In genomic region chr7:135183478-135183877, GRCh38 we compare ENCODE assay signal across 34 cellular contexts. TPM values are rescaled to one million over a fixed set of nuclear protein-coding genes. Genes with fewer than 3 reads are reported as not detected.
"Had no signal": no experiment of that assay in that cellular context is flagged by ENCODE, and none has a peak within 500 bp of the region (broad histone marks: within the 10 kb centered on the region; RNA-seq: fewer than 3 reads in every experiment).

No MANE protein-coding gene starts in this region.

- H3K27ac Mint-ChIP-seq: dendritic cell treated with granulocyte-macrophage colony-stimulating factor and Interleukin-4, amounts not matched to agents 40 ng/mL and 50 ng/mL, for 4 days; endodermal cell; mesothelial cell of epicardium; natural killer cell treated with Interleukin-12 subunit alpha and Interleukin-12 subunit beta and Interleukin-15 and Interleukin-18, amount 100 ng/mL, for 72 hours; neural progenitor cell; stimulated activated effector memory CD8-positive, alpha-beta T cell treated with anti-CD3 and anti-CD28 coated beads, Interleukin-12 subunit alpha, Interleukin-12 subunit beta, amount 100 ng/mL, for 72 hours; stimulated activated naive CD8-positive, alpha-beta T cell treated with anti-CD3 and anti-CD28 coated beads, Interleukin-15, Interleukin-2, amounts not matched to agents 100 ng/mL and 50 ng/mL, for 24 hours had no signal

- H3K27me3 Mint-ChIP-seq: dendritic cell treated with granulocyte-macrophage colony-stimulating factor and Interleukin-4, amounts not matched to agents 40 ng/mL and 50 ng/mL, for 4 days; naive B cell; natural killer cell treated with Interleukin-12 subunit alpha and Interleukin-12 subunit beta and Interleukin-15 and Interleukin-18, amount 100 ng/mL, for 72 hours; stimulated activated naive CD8-positive, alpha-beta T cell treated with anti-CD3 and anti-CD28 coated beads, Interleukin-15, Interleukin-2, amounts not matched to agents 100 ng/mL and 50 ng/mL, for 24 hours had no signal

- DNase-seq: colonic mucosa; effector CD8-positive, alpha-beta T cell; endodermal cell; foreskin keratinocyte; heart right ventricle; hippocampal formation; left cardiac atrium; left lung; mesenchymal stem cell; mucosa of descending colon; naive B cell; stimulated activated CD4-positive, alpha-beta T cell treated with anti-CD3 and anti-CD28 coated beads, Interleukin-2, amount 100 ng/mL, for 24 hours; stimulated activated CD4-positive, alpha-beta T cell treated with anti-CD3 and anti-CD28 coated beads, Interleukin-4, amount 100 ng/mL, for 24 hours; transverse colon had no signal

- H3K4me3 Mint-ChIP-seq: dendritic cell treated with granulocyte-macrophage colony-stimulating factor and Interleukin-4, amounts not matched to agents 40 ng/mL and 50 ng/mL, for 4 days; endodermal cell; mesothelial cell of epicardium; natural killer cell treated with Interleukin-12 subunit alpha and Interleukin-12 subunit beta and Interleukin-15 and Interleukin-18, amount 100 ng/mL, for 72 hours; neural progenitor cell; stimulated activated effector memory CD8-positive, alpha-beta T cell treated with anti-CD3 and anti-CD28 coated beads, Interleukin-12 subunit alpha, Interleukin-12 subunit beta, amount 100 ng/mL, for 72 hours; stimulated activated naive CD8-positive, alpha-beta T cell treated with anti-CD3 and anti-CD28 coated beads, Interleukin-15, Interleukin-2, amounts not matched to agents 100 ng/mL and 50 ng/mL, for 24 hours had no signal

- H3K4me1 Mint-ChIP-seq: endodermal cell, mesothelial cell of epicardium, neural progenitor cell had no signal

- ATAC-seq: foreskin keratinocyte; gastroesophageal sphincter; heart right ventricle; left cardiac atrium; left lung; mucosa of descending colon; natural killer cell treated with Interleukin-12 subunit alpha and Interleukin-12 subunit beta and Interleukin-15 and Interleukin-18, amount 100 ng/mL, for 72 hours; sciatic nerve; stimulated activated effector memory CD8-positive, alpha-beta T cell treated with anti-CD3 and anti-CD28 coated beads, Interleukin-12 subunit alpha, Interleukin-12 subunit beta, amount 100 ng/mL, for 72 hours had no signal

RNA-seq across cellular contexts. Expression of gene TMEM140, which starts 35.6 kb away (rescaled TPM):
- total RNA-seq: endodermal cell, foreskin keratinocyte, smooth muscle cell had no signal

RNA-seq across cellular contexts. Expression of gene STRA8, which starts 50.2 kb away (rescaled TPM):
- total RNA-seq: colonic mucosa; endodermal cell; endothelial cell of umbilical vein; epithelial cell of proximal tubule; esophagus muscularis mucosa; fibroblast of lung; foreskin keratinocyte; gastroesophageal sphincter; heart right ventricle; kidney epithelial cell; left cardiac atrium; left lung; lung microvascular endothelial cell; mesothelial cell of epicardium; mucosa of descending colon; natural killer cell treated with Interleukin-12 subunit alpha and Interleukin-12 subunit beta and Interleukin-15 and Interleukin-18, amount 100 ng/mL, for 72 hours; osteoblast; prostate gland; right atrium auricular region; sciatic nerve; smooth muscle cell; transverse colon; ureter; vagina had no signal
